ENCODE assay signal across 8 cellular contexts in the genomic region with DNA sequence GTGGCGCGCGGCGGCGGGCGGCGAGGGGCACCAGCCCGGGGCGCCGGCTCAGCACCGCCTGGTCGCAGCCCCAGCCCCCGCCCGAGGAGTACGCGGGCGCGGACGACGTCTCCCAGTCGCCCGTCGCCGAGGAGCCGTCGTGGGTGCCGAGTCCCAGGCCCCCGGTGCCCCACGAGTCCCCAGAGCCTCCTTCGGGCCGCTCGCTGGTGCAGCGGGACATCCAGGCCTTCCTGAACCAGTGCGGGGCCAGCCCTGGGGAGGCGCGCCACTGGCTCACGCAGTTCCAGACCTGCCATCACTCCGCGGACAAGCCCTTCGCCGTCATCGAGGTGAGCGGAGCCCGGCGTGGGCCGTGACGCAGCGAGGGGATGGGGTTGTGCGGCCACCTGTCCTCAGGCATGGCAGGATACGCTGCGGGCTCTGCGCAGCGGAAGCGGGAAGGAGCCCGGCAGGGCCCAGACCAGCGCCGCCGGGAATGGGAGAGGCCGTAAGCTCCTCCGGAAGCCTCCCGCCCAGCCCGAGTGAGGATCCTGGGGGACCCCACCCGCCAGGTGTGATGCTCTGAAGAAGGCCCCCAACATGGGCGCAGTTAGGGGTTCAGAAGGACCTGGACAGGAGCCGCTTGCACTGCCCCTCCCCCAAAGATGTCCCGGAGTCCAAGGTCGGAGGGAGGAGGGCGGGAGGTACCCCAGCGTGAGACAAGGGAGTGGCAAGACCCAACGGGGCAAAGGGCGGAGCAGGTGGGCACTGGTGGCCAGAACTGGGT. TPM values are rescaled to one million over a fixed set of nuclear protein-coding genes. Genes with fewer than 3 reads are reported as not detected.
DNase-seq lines count a peak whose midpoint lies in the region; ATAC-seq and TF ChIP-seq lines count a peak whose summit lies in the region.

No MANE protein-coding gene starts in this region.

- H3K4me1 ChIP-seq in esophagus muscularis mucosa (peaks cover 34 to 46% (median 45%) of the 10 kb centered on the region in 4 donors), parathyroid adenoma (peaks cover 15% of the 10 kb centered on the region)

- no peak for TF ChIP-seq EP300 in esophagus muscularis mucosa (IDR thresholded peaks at IDR 0.05)

- DNase-seq in COLO668 (lab: John Stamatoyannopoulos, UW; ENCODE audit: unreplicated experiment) = peak; percentile 53
- DNase-seq in SW480 (ENCODE audit: low spot score) = peak; percentile 61
- DNase-seq in esophagus muscularis mucosa (ENCODE audit: extremely low spot score) = no peak
- DNase-seq in AG08395 (ENCODE audit: low spot score) = no peak
- no peak for DNase-seq in kidney glomerular epithelial cell (lab: John Stamatoyannopoulos, UW)
- DNase-seq in amniotic stem cell (lab: John Stamatoyannopoulos, UW) = no peak

- H3K27me3 ChIP-seq in esophagus muscularis mucosa (peaks cover 6 to 51% (median 23%) of the 10 kb centered on the region in 4 donors), parathyroid adenoma (ENCODE audit: control insufficient read depth, insufficient read depth, low read length) (no peaks in the 10 kb centered on the region)

- peak overlapping the region; percentile 6 for H3K4me2 ChIP-seq in parathyroid adenoma (ENCODE audit: low read length)

- no peak for TF ChIP-seq POLR2A in esophagus muscularis mucosa (IDR thresholded peaks at IDR 0.05; ENCODE audit: low read depth)

- ATAC-seq in GM18873 (IDR thresholded peaks at IDR 0.05; ENCODE audit: low FRiP score, unreplicated experiment) = no peak

- 0% methylated on average over 12 of the region's 71 CpGs for WGBS in esophagus muscularis mucosa

- H3K4me3 ChIP-seq in esophagus muscularis mucosa (peak overlapping the region; percentile 56 to 61 (median 60)), parathyroid adenoma (ENCODE audit: low read depth, low read length) (no peak overlapping the region)

- TF ChIP-seq CTCF in esophagus muscularis mucosa (IDR thresholded peaks at IDR 0.05) (no peak), parathyroid adenoma (IDR thresholded peaks at IDR 0.05) (no peak)

- H3K9ac ChIP-seq in parathyroid adenoma = no peak overlapping the region

- intact Hi-C loops in esophagus muscularis mucosa (cut with DNase I) = no loop called here

- H3K9me3 ChIP-seq in esophagus muscularis mucosa (no peaks in the 10 kb centered on the region), parathyroid adenoma (ENCODE audit: control insufficient read depth, low read length) (no peaks in the 10 kb centered on the region)

- H3K79me2 ChIP-seq in parathyroid adenoma = no peaks in the 10 kb centered on the region

- H3K36me3 ChIP-seq in esophagus muscularis mucosa = peaks cover 0 to 7% (median 5%) of the 10 kb centered on the region in 4 donors
- H3K36me3 ChIP-seq in parathyroid adenoma (ENCODE audit: control insufficient read depth, insufficient read depth, low read length) = no peaks in the 10 kb centered on the region

- H2AFZ ChIP-seq in parathyroid adenoma = no peak overlapping the region

- H3K27ac ChIP-seq in esophagus muscularis mucosa (replicated peaks in 1 of 4) (peak overlapping the region in 2 of 4 donors; percentile 16 to 69), parathyroid adenoma (no peak overlapping the region)

RNA-seq across cellular contexts. Expression of gene NAGS, which starts 0.5 kb away (rescaled TPM):
- 1 to 10 TPM in 3 of 4 donors, under 1 TPM in 1; 0.83 to 3.4 (median 1.8) TPM for total RNA-seq in esophagus muscularis mucosa

RNA-seq across cellular contexts. Expression of gene TMEM101, which starts 9.8 kb away (rescaled TPM):
- 10 to 100 TPM; 22.9 to 30.7 (median 27.2) TPM for total RNA-seq in esophagus muscularis mucosa

RNA-seq across cellular contexts. Expression of gene PYY, which starts 51.2 kb away (rescaled TPM):
- total RNA-seq in esophagus muscularis mucosa = not detected

Comparison
In these comparisons a context has a peak if more than half of its experiments do, and no peak if none do; other contexts are left out.
1. DNase-seq: peak in COLO668 (single experiment) and SW480 (single experiment); none in esophagus muscularis mucosa (single experiment), AG08395 (single experiment), kidney glomerular epithelial cell (single experiment) and amniotic stem cell (single experiment).